Comparison of ENCODE assay signal across 1 cellular context in the genomic region with DNA sequence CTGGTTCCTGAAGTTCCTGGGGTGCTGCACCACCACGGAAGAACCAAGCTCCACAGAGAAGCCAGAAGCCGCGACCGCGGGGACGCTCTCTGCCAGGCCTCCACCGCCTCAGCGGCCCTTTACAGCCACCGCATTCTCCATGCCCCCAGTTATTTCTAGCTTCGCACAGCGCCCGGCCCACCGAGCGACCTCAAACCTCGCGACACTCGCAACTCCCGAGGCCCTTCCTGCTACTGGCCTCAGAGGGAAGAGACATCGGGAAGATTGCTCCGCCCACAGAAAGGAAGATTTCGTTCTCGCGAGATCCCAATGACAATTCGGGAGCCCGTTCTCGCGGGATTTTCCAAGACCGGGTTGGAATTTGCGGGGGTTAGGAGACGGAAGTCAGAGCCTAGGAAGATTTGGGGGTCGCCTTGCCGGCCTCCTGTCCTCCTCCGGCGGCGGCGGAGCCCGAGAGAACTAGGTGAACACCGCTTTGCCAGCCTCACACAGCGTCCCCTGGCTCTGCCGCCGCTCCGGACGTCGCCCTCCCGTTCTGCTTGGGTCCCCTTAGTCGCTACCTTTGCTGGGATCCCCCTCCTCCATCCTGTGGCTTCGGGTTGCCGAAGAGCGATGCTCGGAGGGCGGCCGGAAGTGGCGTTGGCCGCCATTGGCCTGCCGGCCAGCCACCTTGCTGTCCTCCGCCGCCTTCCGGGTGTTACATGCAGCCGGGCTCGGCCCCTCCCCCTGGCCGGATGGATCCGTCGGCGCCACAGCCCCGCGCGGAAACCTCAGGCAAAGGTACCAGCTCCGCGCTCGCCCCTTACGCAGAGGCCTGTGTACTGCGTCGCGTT.
A peak's percentile ranks its signal among the peaks of the same experiment; 100 is the strongest.
TF ChIP-seq lines count a peak whose summit lies in the region.

A gene with protein sequence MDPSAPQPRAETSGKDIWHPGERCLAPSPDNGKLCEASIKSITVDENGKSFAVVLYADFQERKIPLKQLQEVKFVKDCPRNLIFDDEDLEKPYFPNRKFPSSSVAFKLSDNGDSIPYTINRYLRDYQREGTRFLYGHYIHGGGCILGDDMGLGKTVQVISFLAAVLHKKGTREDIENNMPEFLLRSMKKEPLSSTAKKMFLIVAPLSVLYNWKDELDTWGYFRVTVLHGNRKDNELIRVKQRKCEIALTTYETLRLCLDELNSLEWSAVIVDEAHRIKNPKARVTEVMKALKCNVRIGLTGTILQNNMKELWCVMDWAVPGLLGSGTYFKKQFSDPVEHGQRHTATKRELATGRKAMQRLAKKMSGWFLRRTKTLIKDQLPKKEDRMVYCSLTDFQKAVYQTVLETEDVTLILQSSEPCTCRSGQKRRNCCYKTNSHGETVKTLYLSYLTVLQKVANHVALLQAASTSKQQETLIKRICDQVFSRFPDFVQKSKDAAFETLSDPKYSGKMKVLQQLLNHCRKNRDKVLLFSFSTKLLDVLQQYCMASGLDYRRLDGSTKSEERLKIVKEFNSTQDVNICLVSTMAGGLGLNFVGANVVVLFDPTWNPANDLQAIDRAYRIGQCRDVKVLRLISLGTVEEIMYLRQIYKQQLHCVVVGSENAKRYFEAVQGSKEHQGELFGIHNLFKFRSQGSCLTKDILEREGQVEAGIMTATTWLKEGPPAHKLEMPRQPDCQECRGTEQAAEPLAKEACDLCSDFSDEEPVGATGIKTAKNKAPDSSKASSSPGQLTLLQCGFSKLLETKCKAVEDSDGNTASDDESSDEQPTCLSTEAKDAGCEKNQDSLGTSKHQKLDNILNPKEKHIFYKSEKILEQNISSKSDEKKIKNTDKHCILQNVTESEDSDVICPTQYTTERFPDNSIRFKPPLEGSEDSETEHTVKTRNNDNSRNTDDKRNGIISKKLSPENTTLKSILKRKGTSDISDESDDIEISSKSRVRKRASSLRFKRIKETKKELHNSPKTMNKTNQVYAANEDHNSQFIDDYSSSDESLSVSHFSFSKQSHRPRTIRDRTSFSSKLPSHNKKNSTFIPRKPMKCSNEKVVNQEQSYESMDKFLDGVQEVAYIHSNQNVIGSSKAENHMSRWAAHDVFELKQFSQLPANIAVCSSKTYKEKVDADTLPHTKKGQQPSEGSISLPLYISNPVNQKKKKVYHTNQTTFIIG (N-terminal part only) (plus strand): TSS at position 387 of the 833 bp plus-strand sequence. CDS start 348 bp downstream, at position 735.

TF ChIP-seq in HepG2, 621 proteins besides CTCF, POLR2A, EP300 and RAD21 (continued from another document and continues in another):
- TF ChIP-seq BRCA1 (CRISPR knock-in tag; IDR thresholded peaks at IDR 0.05) (peak; percentile 59; the same call in 1 of the 2 replicates), ZNF451 (CRISPR knock-in tag; IDR thresholded peaks at IDR 0.05) (peak; percentile 81; the same call in 1 of the 2 replicates), ELF3 (CRISPR knock-in tag; IDR thresholded peaks at IDR 0.05) (peak; percentile 77), BORCS8-MEF2B (CRISPR knock-in tag; IDR thresholded peaks at IDR 0.05) (peak; percentile 93; the same call in 1 of the 2 replicates), ZNF720 (CRISPR knock-in tag; IDR thresholded peaks at IDR 0.05) (no peak), ZNF225 (CRISPR knock-in tag; IDR thresholded peaks at IDR 0.05) (peak; percentile 75), FOXA3 (CRISPR knock-in tag; IDR thresholded peaks at IDR 0.05) (peak; percentile 62), ZNF75D (CRISPR knock-in tag; IDR thresholded peaks at IDR 0.05; ENCODE audit: borderline replicate concordance) (no peak), SATB2 (CRISPR knock-in tag; IDR thresholded peaks at IDR 0.05) (no peak; the same call in 1 of the 2 replicates), ZNF34 (CRISPR knock-in tag; IDR thresholded peaks at IDR 0.05; ENCODE audit: borderline replicate concordance) (peak; percentile 92; the same call in 1 of the 2 replicates), PAX8 (CRISPR knock-in tag; IDR thresholded peaks at IDR 0.05; ENCODE audit: borderline replicate concordance) (no peak; the same call in 1 of the 2 replicates), ZNF615 (CRISPR knock-in tag; IDR thresholded peaks at IDR 0.05; ENCODE audit: borderline replicate concordance) (peak; percentile 65; the same call in 1 of the 2 replicates), NR2F6 (IDR thresholded peaks at IDR 0.05) (no peak), NR2F6 (CRISPR knock-in tag; IDR thresholded peaks at IDR 0.05) (no peak; the same call in 1 of the 2 replicates), NR3C1 (CRISPR knock-in tag; IDR thresholded peaks at IDR 0.05) (no peak), ZNF570 (CRISPR knock-in tag; IDR thresholded peaks at IDR 0.05; ENCODE audit: borderline replicate concordance) (no peak), XBP1 (CRISPR knock-in tag; IDR thresholded peaks at IDR 0.05) (no peak; the same call in 1 of the 2 replicates), CAMTA2 (CRISPR knock-in tag; IDR thresholded peaks at IDR 0.05; ENCODE audit: borderline replicate concordance) (peak; percentile 90), ZNF567 (CRISPR knock-in tag; IDR thresholded peaks at IDR 0.05; ENCODE audit: borderline replicate concordance) (no peak; the same call in 1 of the 2 replicates), FOSL1 (CRISPR knock-in tag; IDR thresholded peaks at IDR 0.05; ENCODE audit: borderline replicate concordance) (peak; percentile 13; the same call in 1 of the 2 replicates), HIVEP1 (CRISPR knock-in tag; IDR thresholded peaks at IDR 0.05) (peak; percentile 86), ZNF775 (CRISPR knock-in tag; IDR thresholded peaks at IDR 0.05; ENCODE audit: borderline replicate concordance) (no peak), ZNF850 (CRISPR knock-in tag; conservative IDR thresholded peaks at IDR 0.05) (no peak), SP5 (CRISPR knock-in tag; IDR thresholded peaks at IDR 0.05; ENCODE audit: borderline replicate concordance, low read depth) (peak; percentile 78)
- TF ChIP-seq, protein P1, sequence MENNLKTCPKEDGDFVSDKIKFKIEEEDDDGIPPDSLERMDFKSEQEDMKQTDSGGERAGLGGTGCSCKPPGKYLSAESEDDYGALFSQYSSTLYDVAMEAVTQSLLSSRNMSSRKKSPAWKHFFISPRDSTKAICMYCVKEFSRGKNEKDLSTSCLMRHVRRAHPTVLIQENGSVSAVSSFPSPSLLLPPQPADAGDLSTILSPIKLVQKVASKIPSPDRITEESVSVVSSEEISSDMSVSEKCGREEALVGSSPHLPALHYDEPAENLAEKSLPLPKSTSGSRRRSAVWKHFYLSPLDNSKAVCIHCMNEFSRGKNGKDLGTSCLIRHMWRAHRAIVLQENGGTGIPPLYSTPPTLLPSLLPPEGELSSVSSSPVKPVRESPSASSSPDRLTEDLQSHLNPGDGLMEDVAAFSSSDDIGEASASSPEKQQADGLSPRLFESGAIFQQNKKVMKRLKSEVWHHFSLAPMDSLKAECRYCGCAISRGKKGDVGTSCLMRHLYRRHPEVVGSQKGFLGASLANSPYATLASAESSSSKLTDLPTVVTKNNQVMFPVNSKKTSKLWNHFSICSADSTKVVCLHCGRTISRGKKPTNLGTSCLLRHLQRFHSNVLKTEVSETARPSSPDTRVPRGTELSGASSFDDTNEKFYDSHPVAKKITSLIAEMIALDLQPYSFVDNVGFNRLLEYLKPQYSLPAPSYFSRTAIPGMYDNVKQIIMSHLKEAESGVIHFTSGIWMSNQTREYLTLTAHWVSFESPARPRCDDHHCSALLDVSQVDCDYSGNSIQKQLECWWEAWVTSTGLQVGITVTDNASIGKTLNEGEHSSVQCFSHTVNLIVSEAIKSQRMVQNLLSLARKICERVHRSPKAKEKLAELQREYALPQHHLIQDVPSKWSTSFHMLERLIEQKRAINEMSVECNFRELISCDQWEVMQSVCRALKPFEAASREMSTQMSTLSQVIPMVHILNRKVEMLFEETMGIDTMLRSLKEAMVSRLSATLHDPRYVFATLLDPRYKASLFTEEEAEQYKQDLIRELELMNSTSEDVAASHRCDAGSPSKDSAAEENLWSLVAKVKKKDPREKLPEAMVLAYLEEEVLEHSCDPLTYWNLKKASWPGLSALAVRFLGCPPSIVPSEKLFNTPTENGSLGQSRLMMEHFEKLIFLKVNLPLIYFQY (CRISPR knock-in tag; IDR thresholded peaks at IDR 0.05; ENCODE audit: borderline replicate concordance) = peak; percentile 62
- TF ChIP-seq, protein P2, sequence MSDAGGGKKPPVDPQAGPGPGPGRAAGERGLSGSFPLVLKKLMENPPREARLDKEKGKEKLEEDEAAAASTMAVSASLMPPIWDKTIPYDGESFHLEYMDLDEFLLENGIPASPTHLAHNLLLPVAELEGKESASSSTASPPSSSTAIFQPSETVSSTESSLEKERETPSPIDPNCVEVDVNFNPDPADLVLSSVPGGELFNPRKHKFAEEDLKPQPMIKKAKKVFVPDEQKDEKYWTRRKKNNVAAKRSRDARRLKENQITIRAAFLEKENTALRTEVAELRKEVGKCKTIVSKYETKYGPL (CRISPR knock-in tag; IDR thresholded peaks at IDR 0.05) = 0 out of 2 replicates have a peak, but pooled peaks have one; percentile 35
- TF ChIP-seq, protein P3, sequence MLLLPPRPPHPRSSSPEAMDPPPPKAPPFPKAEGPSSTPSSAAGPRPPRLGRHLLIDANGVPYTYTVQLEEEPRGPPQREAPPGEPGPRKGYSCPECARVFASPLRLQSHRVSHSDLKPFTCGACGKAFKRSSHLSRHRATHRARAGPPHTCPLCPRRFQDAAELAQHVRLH (CRISPR knock-in tag; IDR thresholded peaks at IDR 0.05; ENCODE audit: borderline replicate concordance, low read depth) = peak; percentile 44; the same call in 1 of the 2 replicates
- TF ChIP-seq, protein P4, sequence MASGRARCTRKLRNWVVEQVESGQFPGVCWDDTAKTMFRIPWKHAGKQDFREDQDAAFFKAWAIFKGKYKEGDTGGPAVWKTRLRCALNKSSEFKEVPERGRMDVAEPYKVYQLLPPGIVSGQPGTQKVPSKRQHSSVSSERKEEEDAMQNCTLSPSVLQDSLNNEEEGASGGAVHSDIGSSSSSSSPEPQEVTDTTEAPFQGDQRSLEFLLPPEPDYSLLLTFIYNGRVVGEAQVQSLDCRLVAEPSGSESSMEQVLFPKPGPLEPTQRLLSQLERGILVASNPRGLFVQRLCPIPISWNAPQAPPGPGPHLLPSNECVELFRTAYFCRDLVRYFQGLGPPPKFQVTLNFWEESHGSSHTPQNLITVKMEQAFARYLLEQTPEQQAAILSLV (CRISPR knock-in tag; IDR thresholded peaks at IDR 0.05; ENCODE audit: borderline replicate concordance) = peak; percentile 90; the same call in 1 of the 2 replicates
- TF ChIP-seq, protein P5, sequence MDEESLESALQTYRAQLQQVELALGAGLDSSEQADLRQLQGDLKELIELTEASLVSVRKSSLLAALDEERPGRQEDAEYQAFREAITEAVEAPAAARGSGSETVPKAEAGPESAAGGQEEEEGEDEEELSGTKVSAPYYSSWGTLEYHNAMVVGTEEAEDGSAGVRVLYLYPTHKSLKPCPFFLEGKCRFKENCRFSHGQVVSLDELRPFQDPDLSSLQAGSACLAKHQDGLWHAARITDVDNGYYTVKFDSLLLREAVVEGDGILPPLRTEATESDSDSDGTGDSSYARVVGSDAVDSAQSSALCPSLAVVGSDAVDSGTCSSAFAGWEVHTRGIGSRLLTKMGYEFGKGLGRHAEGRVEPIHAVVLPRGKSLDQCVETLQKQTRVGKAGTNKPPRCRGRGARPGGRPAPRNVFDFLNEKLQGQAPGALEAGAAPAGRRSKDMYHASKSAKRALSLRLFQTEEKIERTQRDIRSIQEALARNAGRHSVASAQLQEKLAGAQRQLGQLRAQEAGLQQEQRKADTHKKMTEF (CRISPR knock-in tag; IDR thresholded peaks at IDR 0.05) = peak; percentile 91
- TF ChIP-seq, protein P6, sequence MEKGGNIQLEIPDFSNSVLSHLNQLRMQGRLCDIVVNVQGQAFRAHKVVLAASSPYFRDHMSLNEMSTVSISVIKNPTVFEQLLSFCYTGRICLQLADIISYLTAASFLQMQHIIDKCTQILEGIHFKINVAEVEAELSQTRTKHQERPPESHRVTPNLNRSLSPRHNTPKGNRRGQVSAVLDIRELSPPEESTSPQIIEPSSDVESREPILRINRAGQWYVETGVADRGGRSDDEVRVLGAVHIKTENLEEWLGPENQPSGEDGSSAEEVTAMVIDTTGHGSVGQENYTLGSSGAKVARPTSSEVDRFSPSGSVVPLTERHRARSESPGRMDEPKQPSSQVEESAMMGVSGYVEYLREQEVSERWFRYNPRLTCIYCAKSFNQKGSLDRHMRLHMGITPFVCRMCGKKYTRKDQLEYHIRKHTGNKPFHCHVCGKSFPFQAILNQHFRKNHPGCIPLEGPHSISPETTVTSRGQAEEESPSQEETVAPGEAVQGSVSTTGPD (CRISPR knock-in tag; IDR thresholded peaks at IDR 0.05) = peak; percentile 73
- TF ChIP-seq, protein P7, sequence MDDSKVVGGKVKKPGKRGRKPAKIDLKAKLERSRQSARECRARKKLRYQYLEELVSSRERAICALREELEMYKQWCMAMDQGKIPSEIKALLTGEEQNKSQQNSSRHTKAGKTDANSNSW (CRISPR knock-in tag; IDR thresholded peaks at IDR 0.05; ENCODE audit: borderline replicate concordance) = peak; percentile 83; the same call in 1 of the 2 replicates
- TF ChIP-seq, protein P8, sequence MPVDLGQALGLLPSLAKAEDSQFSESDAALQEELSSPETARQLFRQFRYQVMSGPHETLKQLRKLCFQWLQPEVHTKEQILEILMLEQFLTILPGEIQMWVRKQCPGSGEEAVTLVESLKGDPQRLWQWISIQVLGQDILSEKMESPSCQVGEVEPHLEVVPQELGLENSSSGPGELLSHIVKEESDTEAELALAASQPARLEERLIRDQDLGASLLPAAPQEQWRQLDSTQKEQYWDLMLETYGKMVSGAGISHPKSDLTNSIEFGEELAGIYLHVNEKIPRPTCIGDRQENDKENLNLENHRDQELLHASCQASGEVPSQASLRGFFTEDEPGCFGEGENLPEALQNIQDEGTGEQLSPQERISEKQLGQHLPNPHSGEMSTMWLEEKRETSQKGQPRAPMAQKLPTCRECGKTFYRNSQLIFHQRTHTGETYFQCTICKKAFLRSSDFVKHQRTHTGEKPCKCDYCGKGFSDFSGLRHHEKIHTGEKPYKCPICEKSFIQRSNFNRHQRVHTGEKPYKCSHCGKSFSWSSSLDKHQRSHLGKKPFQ (CRISPR knock-in tag; IDR thresholded peaks at IDR 0.05; ENCODE audit: insufficient replicate concordance) = peak; percentile 27
- TF ChIP-seq, protein P9, sequence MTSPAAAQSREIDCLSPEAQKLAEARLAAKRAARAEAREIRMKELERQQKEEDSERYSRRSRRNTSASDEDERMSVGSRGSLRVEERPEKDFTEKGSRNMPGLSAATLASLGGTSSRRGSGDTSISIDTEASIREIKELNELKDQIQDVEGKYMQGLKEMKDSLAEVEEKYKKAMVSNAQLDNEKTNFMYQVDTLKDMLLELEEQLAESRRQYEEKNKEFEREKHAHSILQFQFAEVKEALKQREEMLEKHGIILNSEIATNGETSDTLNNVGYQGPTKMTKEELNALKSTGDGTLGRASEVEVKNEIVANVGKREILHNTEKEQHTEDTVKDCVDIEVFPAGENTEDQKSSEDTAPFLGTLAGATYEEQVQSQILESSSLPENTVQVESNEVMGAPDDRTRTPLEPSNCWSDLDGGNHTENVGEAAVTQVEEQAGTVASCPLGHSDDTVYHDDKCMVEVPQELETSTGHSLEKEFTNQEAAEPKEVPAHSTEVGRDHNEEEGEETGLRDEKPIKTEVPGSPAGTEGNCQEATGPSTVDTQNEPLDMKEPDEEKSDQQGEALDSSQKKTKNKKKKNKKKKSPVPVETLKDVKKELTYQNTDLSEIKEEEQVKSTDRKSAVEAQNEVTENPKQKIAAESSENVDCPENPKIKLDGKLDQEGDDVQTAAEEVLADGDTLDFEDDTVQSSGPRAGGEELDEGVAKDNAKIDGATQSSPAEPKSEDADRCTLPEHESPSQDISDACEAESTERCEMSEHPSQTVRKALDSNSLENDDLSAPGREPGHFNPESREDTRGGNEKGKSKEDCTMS (CRISPR knock-in tag; conservative IDR thresholded peaks at IDR 0.05) = no peak
